ENCODE assay signal across 15 cellular contexts in the genomic region with DNA sequence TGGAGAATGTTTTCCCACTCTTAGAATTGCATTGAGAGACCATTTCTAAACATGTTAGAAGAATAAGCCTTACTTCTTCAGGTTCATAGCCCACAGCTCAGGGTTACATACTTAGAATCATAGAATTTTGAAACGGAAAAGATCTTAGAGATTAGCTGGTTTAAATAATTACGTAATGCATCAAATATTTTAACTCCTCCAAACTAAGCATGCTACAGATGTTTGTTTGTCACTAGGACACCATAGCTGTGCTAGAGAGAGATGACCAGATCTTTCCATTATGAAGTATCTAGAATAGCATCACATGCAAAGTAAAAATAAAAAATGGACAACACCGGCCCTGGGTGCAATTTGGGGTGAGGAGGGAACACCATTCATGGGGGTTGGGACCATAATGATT.
"Had no signal": no experiment of that assay in that cellular context is flagged by ENCODE, and none has a peak within 500 bp of the region (broad histone marks: within the 10 kb centered on the region; RNA-seq: fewer than 3 reads in every experiment).

No MANE protein-coding gene starts in this region.

- DNase-seq: activated CD4-positive, alpha-beta T cell treated with anti-CD3 and anti-CD28 coated beads for 1 hour; activated CD4-positive, alpha-beta T cell treated with anti-CD3 and anti-CD28 coated beads, Interleukin-2, amount 50 U/mL, for 4 hours; activated naive CD4-positive, alpha-beta T cell treated with anti-CD3 and anti-CD28 coated beads for 36 hours; activated naive CD8-positive, alpha-beta T cell treated with anti-CD3 and anti-CD28 coated beads, Interleukin-2, amount 50 U/mL, for 24 hours; activated T-cell treated with anti-CD3 and anti-CD28 coated beads for 4 hours; immature natural killer cell; left cardiac atrium; naive B cell; retina; stimulated activated CD4-positive, alpha-beta T cell treated with anti-CD3 and anti-CD28 coated beads, Interleukin-15, amount 100 ng/mL, for 24 hours; stimulated activated CD4-positive, alpha-beta T cell treated with anti-CD3 and anti-CD28 coated beads, Interleukin-4, amount 100 ng/mL, for 1 hour; stimulated activated naive CD4-positive, alpha-beta T cell had no signal

- H3K9me3 ChIP-seq: esophagus muscularis mucosa had no signal

- H3K27me3 ChIP-seq: esophagus muscularis mucosa had no signal

- H3K4me3 ChIP-seq: esophagus muscularis mucosa, lung, skin epidermis had no signal

- ATAC-seq: activated naive CD8-positive, alpha-beta T cell treated with anti-CD3 and anti-CD28 coated beads, Interleukin-2, amount 50 U/mL, for 24 hours had no signal

- H3K36me3 ChIP-seq: esophagus muscularis mucosa had no signal
